ENCODE assay signal across 28 cellular contexts in the genomic region with DNA sequence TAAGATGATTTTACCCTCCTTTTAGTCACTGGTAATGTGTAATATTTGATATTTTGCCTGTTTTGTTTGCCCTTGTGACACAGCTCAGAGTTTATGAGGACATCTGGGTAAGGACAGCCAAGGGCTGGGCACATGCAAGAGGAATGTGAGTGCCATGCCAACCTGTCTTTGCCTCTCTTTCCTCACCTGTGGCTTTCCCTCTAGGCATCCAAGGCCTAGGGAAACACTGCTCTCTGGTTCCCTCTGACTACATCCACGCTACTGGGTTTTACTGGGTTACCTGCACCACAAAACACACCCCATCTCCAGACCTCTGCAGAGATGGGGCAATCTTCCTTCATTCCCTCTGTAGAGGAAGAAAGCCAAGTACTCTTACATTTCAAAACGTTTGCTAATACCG. TPM values are rescaled to one million over a fixed set of nuclear protein-coding genes. Genes with fewer than 3 reads are reported as not detected.
DNase-seq lines count a peak whose midpoint lies in the region; ATAC-seq and TF ChIP-seq lines count a peak whose summit lies in the region.
"Had no signal": no experiment of that assay in that cellular context is flagged by ENCODE, and none has a peak within 500 bp of the region (broad histone marks: within the 10 kb centered on the region; RNA-seq: fewer than 3 reads in every experiment).

No MANE protein-coding gene starts in this region.

- no peak overlapping the region for H3K9ac ChIP-seq in GM23248

- H3K36me3 ChIP-seq in GM23248 (ENCODE audit: low read depth) (no peaks in the 10 kb centered on the region), RWPE2 (ENCODE audit: low read depth) (no peaks in the 10 kb centered on the region), prostate gland (no peaks in the 10 kb centered on the region)
- H3K36me3 ChIP-seq: cardiac muscle cell had no signal

- DNase-seq in GM23248 = peak; percentile 5
- no peak for DNase-seq in RWPE2 (ENCODE audit: low spot score)
- DNase-seq in foreskin keratinocyte = no peak
- peak; percentile 88 for DNase-seq in prostate gland (ENCODE audit: low spot score)
- no peak for DNase-seq in NCI-H2171 (lab: John Stamatoyannopoulos, UW)
- no peak for DNase-seq in COR-L47 (lab: John Stamatoyannopoulos, UW)
- DNase-seq in mesothelial cell of epicardium (ENCODE audit: low spot score in 2 of 2, unreplicated experiment in 2 of 2) = no peak
- DNase-seq: activated CD4-positive, alpha-beta T cell treated with anti-CD3 and anti-CD28 coated beads for 1 hour; activated naive CD4-positive, alpha-beta T cell; activated T-cell treated with anti-CD3 and anti-CD28 coated beads, Interleukin-2, amount 50 U/mL, for 24 hours; CD4-positive, CD25-positive, alpha-beta regulatory T cell; foreskin fibroblast; hypothalamus; KG1; mesenchymal stem cell; naive B cell; NCI-H1048; NCI-H1930; NCI-H446; occipital lobe; right cardiac atrium; SIG-M5; stimulated activated CD4-positive, alpha-beta T cell treated with anti-CD3 and anti-CD28 coated beads, Interleukin-15, amount 100 ng/mL, for 24 hours; T-cell had no signal

- H3K79me2 ChIP-seq in GM23248 (ENCODE audit: insufficient read depth) = no peaks in the 10 kb centered on the region

- no peaks in the 10 kb centered on the region for H3K9me2 ChIP-seq in GM23248 (ENCODE audit: insufficient read depth)

- no peak for TF ChIP-seq CTCF in RWPE2 (IDR thresholded peaks at IDR 0.05; ENCODE audit: poor library complexity, severe bottlenecking)
- no peak for TF ChIP-seq CTCF in foreskin keratinocyte (conservative IDR thresholded peaks at IDR 0.05)
- TF ChIP-seq CTCF in prostate gland (IDR thresholded peaks at IDR 0.05) = no peak
- no peak for TF ChIP-seq CTCF in mesothelial cell of epicardium (IDR thresholded peaks at IDR 0.05; ENCODE audit: unreplicated experiment)

- ATAC-seq in RWPE2 (ENCODE audit: low read depth) (peak; percentile 50; the same call in 2 of the 3 replicates), foreskin keratinocyte (peak; percentile 21)
- ATAC-seq: T-cell had no signal

- H3K9me3 Mint-ChIP-seq in mesothelial cell of epicardium = no peaks in the 10 kb centered on the region
- H3K9me3 Mint-ChIP-seq: activated T-cell treated with anti-CD3 and anti-CD28 coated beads, Interleukin-2, amount 50 U/mL, for 24 hours; CD4-positive, CD25-positive, alpha-beta regulatory T cell; dendritic cell treated with granulocyte-macrophage colony-stimulating factor and Interleukin-4, amounts not matched to agents 40 ng/mL and 50 ng/mL, for 4 days; T-cell had no signal

- no peak overlapping the region for H2AFZ ChIP-seq in GM23248

- no peak overlapping the region for H3K4me3 Mint-ChIP-seq in mesothelial cell of epicardium
- H3K4me3 Mint-ChIP-seq: activated T-cell treated with anti-CD3 and anti-CD28 coated beads, Interleukin-2, amount 50 U/mL, for 24 hours; CD4-positive, CD25-positive, alpha-beta regulatory T cell; dendritic cell treated with granulocyte-macrophage colony-stimulating factor and Interleukin-4, amounts not matched to agents 40 ng/mL and 50 ng/mL, for 4 days; naive B cell; T-cell had no signal

- H3K27ac ChIP-seq in GM23248 = no peak overlapping the region
- no peak overlapping the region for H3K27ac ChIP-seq in RWPE2 (ENCODE audit: poor library complexity, severe bottlenecking)
- H3K27ac ChIP-seq in foreskin keratinocyte = no peak overlapping the region
- peak overlapping the region in 1 of 2 donors; percentile 54 for H3K27ac ChIP-seq in prostate gland
- H3K27ac ChIP-seq: cardiac muscle cell had no signal

- in situ Hi-C loops in GM23248 (cut with MboI) = no loop called here

- peaks cover 7% of the 10 kb centered on the region for H3K27me3 ChIP-seq in GM23248 (replicated peaks; ENCODE audit: insufficient read depth)
- H3K27me3 ChIP-seq in RWPE2 (ENCODE audit: insufficient read depth, poor library complexity, severe bottlenecking) = no peaks in the 10 kb centered on the region
- peaks cover 6% of the 10 kb centered on the region for H3K27me3 ChIP-seq in foreskin keratinocyte
- H3K27me3 ChIP-seq in prostate gland (replicated peaks; ENCODE audit: insufficient read depth) = no peaks in the 10 kb centered on the region
- H3K27me3 ChIP-seq: cardiac muscle cell had no signal

- H3K27ac Mint-ChIP-seq in mesothelial cell of epicardium = no peak overlapping the region
- H3K27ac Mint-ChIP-seq: activated T-cell treated with anti-CD3 and anti-CD28 coated beads, Interleukin-2, amount 50 U/mL, for 24 hours; CD4-positive, CD25-positive, alpha-beta regulatory T cell; dendritic cell treated with granulocyte-macrophage colony-stimulating factor and Interleukin-4, amounts not matched to agents 40 ng/mL and 50 ng/mL, for 4 days; naive B cell; T-cell had no signal

- H3K4me1 ChIP-seq in GM23248 (ENCODE audit: insufficient read depth) (no peaks in the 10 kb centered on the region), RWPE2 (ENCODE audit: insufficient read depth, poor library complexity, severe bottlenecking) (no peaks in the 10 kb centered on the region), foreskin keratinocyte (no peaks in the 10 kb centered on the region), prostate gland (replicated peaks) (peaks cover 6% of the 10 kb centered on the region)

- H3K4me2 ChIP-seq in GM23248 (ENCODE audit: unreplicated experiment) = no peak overlapping the region

- H3K27me3 Mint-ChIP-seq in mesothelial cell of epicardium (ENCODE audit: low read depth) = no peaks in the 10 kb centered on the region
- H3K27me3 Mint-ChIP-seq: dendritic cell treated with granulocyte-macrophage colony-stimulating factor and Interleukin-4, amounts not matched to agents 40 ng/mL and 50 ng/mL, for 4 days had no signal

- H3F3A ChIP-seq in GM23248 (ENCODE audit: insufficient read depth) = no peaks in the 10 kb centered on the region

- WGBS in GM23248 (ENCODE audit: low coverage in 1 of 2, low lambda C conversion rate in 2 of 2, missing lambda C conversion rate in 2 of 2), 2 experiments = 35 to 38% methylated on average over 3 of the region's 3 CpGs
- 26% methylated on average over 3 of the region's 3 CpGs for WGBS in prostate gland

- H3K4me1 Mint-ChIP-seq in mesothelial cell of epicardium = peaks cover 2% of the 10 kb centered on the region

- H4K20me1 ChIP-seq in GM23248 (ENCODE audit: insufficient read depth) = no peaks in the 10 kb centered on the region

- no peak overlapping the region for H3K4me3 ChIP-seq in GM23248
- H3K4me3 ChIP-seq in RWPE2 (ENCODE audit: severe bottlenecking) = no peak overlapping the region
- H3K4me3 ChIP-seq in prostate gland = no peak overlapping the region
- H3K4me3 ChIP-seq: cardiac muscle cell had no signal

- H3K9me3 ChIP-seq in GM23248 (ENCODE audit: low read depth) (no peaks in the 10 kb centered on the region), RWPE2 (ENCODE audit: severe bottlenecking) (no peaks in the 10 kb centered on the region), prostate gland (no peaks in the 10 kb centered on the region)

- intact Hi-C loops in prostate gland (cut with DNase I) = no loop called here

- no peaks in the 10 kb centered on the region for H3K36me3 Mint-ChIP-seq in mesothelial cell of epicardium
- H3K36me3 Mint-ChIP-seq: naive B cell, T-cell had no signal

- TF ChIP-seq POLR2A in prostate gland (IDR thresholded peaks at IDR 0.05) = no peak

RNA-seq across cellular contexts. Expression of a gene that starts 7.7 kb away (rescaled TPM):
- not detected in 2 replicates for total RNA-seq in GM23248 (2014; rRNA removed; shearing (Covaris generic))
- polyA plus RNA-seq in GM23248 (2016; fragmentation: Nextera tagmentation; extraction: Ambion mirVana) = not detected in 2 replicates
- total RNA-seq in foreskin keratinocyte = not detected in 2 replicates
- not detected in 2 replicates for polyA plus RNA-seq in foreskin keratinocyte
- 1 to 10 TPM; 2.1 to 3.4 TPM for total RNA-seq in prostate gland
- total RNA-seq in mesothelial cell of epicardium = not detected in 3 replicates
- total RNA-seq: cardiac muscle cell, HT-29 had no signal
- polyA plus RNA-seq: cardiac muscle cell, keratinocyte had no signal

Comparison
In these comparisons a context has a peak if more than half of its experiments do, and no peak if none do; other contexts are left out.
1. DNase-seq: peak in GM23248 (single experiment) and prostate gland (single experiment); none in RWPE2 (single experiment), foreskin keratinocyte (0 of 2), NCI-H2171 (single experiment), COR-L47 (single experiment) and mesothelial cell of epicardium (0 of 2).